ENCODE assay signal across 11 cellular contexts in the genomic region with DNA sequence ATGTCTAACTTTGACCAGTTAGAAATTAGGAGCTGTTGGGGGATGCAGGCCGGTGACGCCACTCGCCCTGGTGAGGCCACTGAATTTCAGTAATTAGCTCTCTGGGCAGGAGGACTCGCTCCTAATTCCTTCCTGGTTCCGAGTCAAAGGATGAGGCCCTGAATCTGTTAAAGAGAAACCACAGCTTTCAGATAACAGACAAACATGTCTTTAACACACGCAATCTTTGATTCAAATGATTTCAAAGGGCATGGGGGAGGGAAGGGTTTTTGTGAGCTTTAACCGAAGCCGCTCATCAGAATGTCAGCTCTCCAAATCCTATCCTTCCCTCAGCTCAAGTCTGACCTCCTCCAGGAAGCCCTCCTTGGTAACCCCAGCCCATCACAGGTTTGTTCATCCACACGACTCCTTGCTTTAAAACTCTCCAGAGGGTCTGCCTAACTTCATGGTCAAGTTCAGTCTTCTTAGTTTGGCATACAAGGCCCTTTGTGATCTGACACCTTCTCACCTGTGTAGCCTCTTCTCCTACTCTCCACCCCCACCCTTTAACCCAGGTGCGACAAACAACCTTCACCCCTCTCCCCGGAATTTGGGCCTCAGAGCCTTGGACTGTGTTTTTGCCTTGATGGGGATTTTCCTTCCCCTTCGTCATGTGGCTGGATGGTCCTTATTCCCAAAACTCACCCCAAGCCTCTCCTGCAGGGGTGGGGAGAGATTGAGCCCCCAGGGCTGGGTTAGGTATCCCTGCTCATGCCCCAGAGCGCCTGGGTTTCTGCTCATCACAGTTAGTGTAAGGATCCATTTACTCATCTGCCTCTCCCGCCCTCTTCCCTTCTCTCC. TPM values are rescaled to one million over a fixed set of nuclear protein-coding genes. Genes with fewer than 3 reads are reported as not detected.
DNase-seq lines count a peak whose midpoint lies in the region; ATAC-seq, FAIRE-seq and TF ChIP-seq lines count a peak whose summit lies in the region.
"Had no signal": no experiment of that assay in that cellular context is flagged by ENCODE, and none has a peak within 500 bp of the region (broad histone marks: within the 10 kb centered on the region; RNA-seq: fewer than 3 reads in every experiment).

No MANE protein-coding gene starts in this region.

- TF ChIP-seq CTCF in K562 (IDR thresholded peaks at IDR 0.05 in 2 of 3, conservative IDR thresholded peaks at IDR 0.05 in 1 of 3; ENCODE audit: insufficient read depth in 2 of 3, low read depth in 1 of 3, low read length in 3 of 3) (no peak), smooth muscle cell (IDR thresholded peaks at IDR 0.05; ENCODE audit: borderline replicate concordance, insufficient read depth, poor library complexity, severe bottlenecking) (no peak), BE2C (IDR thresholded peaks at IDR 0.05; ENCODE audit: low read depth, low read length) (no peak)

- CTCF ChIA-PET in K562 (lab: Yijun Ruan, JAX; ENCODE audit: low intra/inter-chr PET ratio): no interaction called here

- 51% methylated on average over 14 of the region's 14 CpGs for WGBS in K562 (ENCODE audit: insufficient coverage, low coverage, missing lambda C conversion rate)
- 40% methylated on average over 13 of the region's 14 CpGs for WGBS in smooth muscle cell (ENCODE audit: low lambda C conversion rate)

- H3K9me1 ChIP-seq in K562 (ENCODE audit: control insufficient read depth, insufficient read depth, low read length): no peaks in the 10 kb centered on the region

- no peak overlapping the region for H3K27ac ChIP-seq in K562 (ENCODE audit: extremely low read depth, low read depth, low read length)
- H3K27ac ChIP-seq in smooth muscle cell (ENCODE audit: low read depth): peak overlapping the region; percentile 53

- TF ChIP-seq POLR2A in K562 (conservative IDR thresholded peaks at IDR 0.05): no peak

- H3K4me1 ChIP-seq in K562 (replicated peaks in 1 of 2; ENCODE audit: control insufficient read depth in 2 of 2, insufficient read depth in 2 of 2, low read length in 2 of 2): peaks cover 27 to 42% of the 10 kb centered on the region in 2 experiments
- peaks cover 22% of the 10 kb centered on the region for H3K4me1 ChIP-seq in smooth muscle cell (ENCODE audit: low read depth)
- no peaks in the 10 kb centered on the region for H3K4me1 ChIP-seq in BE2C

- H3K9me3 ChIP-seq in K562 (replicated peaks; ENCODE audit: control insufficient read depth, insufficient read depth, low read depth, low read length) (no peaks in the 10 kb centered on the region), smooth muscle cell (replicated peaks; ENCODE audit: low read depth) (no peaks in the 10 kb centered on the region), BE2C (no peaks in the 10 kb centered on the region; the same call in 1 of the 2 replicates)

- ATAC-seq in K562: no peak
- ATAC-seq in left colon: no peak
- ATAC-seq: WTC11 had no signal

- no peaks in the 10 kb centered on the region for H3K27me3 ChIP-seq in K562 (ENCODE audit: control insufficient read depth in 2 of 2, insufficient read depth in 2 of 2, low read length in 2 of 2)
- no peaks in the 10 kb centered on the region for H3K27me3 ChIP-seq in smooth muscle cell (ENCODE audit: low read depth)
- no peaks in the 10 kb centered on the region for H3K27me3 ChIP-seq in BE2C

- peak; percentile 46 for FAIRE-seq in K562 (lab: Jason Lieb, UNC)

- no peaks in the 10 kb centered on the region for H3K79me2 ChIP-seq in K562 (ENCODE audit: control insufficient read depth, insufficient read depth, low read length)
- no peaks in the 10 kb centered on the region for H3K79me2 ChIP-seq in smooth muscle cell (ENCODE audit: low read depth)

- H2AFZ ChIP-seq in K562 (ENCODE audit: low read depth, low read length): peak overlapping the region; percentile 37
- no peak overlapping the region for H2AFZ ChIP-seq in smooth muscle cell (ENCODE audit: low read depth)

- no peak overlapping the region for H3K4me3 ChIP-seq in K562
- H3K4me3 ChIP-seq in smooth muscle cell: no peak overlapping the region
- H3K4me3 ChIP-seq in BE2C (ENCODE audit: low read depth, low read length): no peak overlapping the region
- H3K4me3 ChIP-seq: lung had no signal

- TF ChIP-seq EP300 in K562 (IDR thresholded peaks at IDR 0.05; ENCODE audit: low read length): no peak

- peaks cover 39% of the 10 kb centered on the region for H3F3A ChIP-seq in smooth muscle cell (ENCODE audit: low read depth)

- no peaks in the 10 kb centered on the region for H4K20me1 ChIP-seq in K562 (replicated peaks; ENCODE audit: control insufficient read depth, insufficient read depth, low read length)
- no peaks in the 10 kb centered on the region for H4K20me1 ChIP-seq in smooth muscle cell (ENCODE audit: low read depth)

- TF ChIP-seq RAD21 in K562 (CRISPR knock-in tag; conservative IDR thresholded peaks at IDR 0.05 in 1 of 2, IDR thresholded peaks at IDR 0.05 in 1 of 2): no peak

- DNase-seq in NCI-H2029 (lab: John Stamatoyannopoulos, UW) (peak; percentile 66), NCI-H2029 treated with DMSO at 0.1 percent for 48 hours (lab: John Stamatoyannopoulos, UW) (no peak), NOMO-1 (lab: John Stamatoyannopoulos, UW; ENCODE audit: unreplicated experiment in 2 of 2) (peak; percentile 53 to 58), K562 (ENCODE audit: extremely low read depth in 1 of 4, low spot score in 3 of 4) (peak in 2 of 4 experiments; percentile 33 to 38), smooth muscle cell (lab: John Stamatoyannopoulos, UW; ENCODE audit: unreplicated experiment) (no peak), BE2C (no peak), left colon (no peak), HCEC 1CT (no peak)
- DNase-seq: NCI-H1417 treated with DMSO at 0.1 percent for 48 hours had no signal

- H3K4me2 ChIP-seq in K562 (ENCODE audit: insufficient read depth, low read length): no peak overlapping the region
- peak overlapping the region; percentile 73 for H3K4me2 ChIP-seq in smooth muscle cell

- POLR2A ChIA-PET in K562 (lab: Yijun Ruan, JAX): interaction anchor here (0.7 to 22.9 kb wide), 8 partner anchors 7 to 46 kb away, joined by 3 to 464 read pairs (median 8); partner anchors contain the start of gene PHF19

- intact Hi-C loops in K562 (cut with micrococcal nuclease) (loop anchor here (1.0 kb wide), 1 partner anchor 9 kb away; no protein-coding TSS in a partner anchor), left colon (cut with DNase I, micrococcal nuclease) (no loop called here)

- H3K36me3 ChIP-seq in K562 (ENCODE audit: control insufficient read depth, insufficient read depth, low read length): no peaks in the 10 kb centered on the region
- H3K36me3 ChIP-seq in smooth muscle cell (ENCODE audit: low read depth): no peaks in the 10 kb centered on the region
- no peaks in the 10 kb centered on the region for H3K36me3 ChIP-seq in BE2C

- H3K9ac ChIP-seq in K562 (ENCODE audit: insufficient read depth in 1 of 2, low read depth in 2 of 2, low read length in 2 of 2) (peak overlapping the region in 1 of 2 experiments; percentile 7; a peak in 1 of 4 replicates), smooth muscle cell (ENCODE audit: low read depth) (no peak overlapping the region)

- in situ Hi-C loops in K562 (cut with MboI): no loop called here

- no TSS peak for BruUV-seq in K562 (replicated peaks; lab: Mats Ljungman, UMichigan)

RNA-seq across cellular contexts. Expression of gene PHF19, which starts 13.6 kb away (rescaled TPM):
- 622 and 1,187 TPM in 2 replicates for total RNA-seq in K562 (2011; cell fraction: chromatin; rRNA removed; ENCODE audit: low replicate concordance)
- total RNA-seq in K562 (2011; cell fraction: nucleolus; rRNA removed): 570 and 625 TPM in 2 replicates
- 592 and 663 TPM in 2 replicates for total RNA-seq in K562 (2011; cell fraction: nucleoplasm; rRNA removed)
- total RNA-seq in K562 (2014; rRNA removed): 255 and 312 TPM in 2 replicates
- 191 and 211 TPM in 2 replicates for total RNA-seq in K562 (2014; rRNA removed; fragmentation: Illumina TruSeq; extraction: Trizol)
- total RNA-seq in K562 (2015; rRNA removed; fragmentation: Illumina TruSeq; extraction: Trizol): 240 and 241 TPM in 2 replicates
- 372 and 373 TPM in 2 replicates for total RNA-seq in K562 (2021)
- 403 and 414 TPM in 2 replicates for polyA plus RNA-seq in K562 (2011; rRNA removed)
- 475 and 721 TPM in 2 replicates for polyA plus RNA-seq in K562 (2011; cell fraction: cytosol; rRNA removed)
- 1,109 and 1,436 TPM in 2 replicates for polyA plus RNA-seq in K562 (2011; cell fraction: nucleus; rRNA removed)
- 275 and 342 TPM in 2 replicates for polyA plus RNA-seq in K562 (2012)
- polyA plus RNA-seq in K562 (2014; fragmentation: Illumina TruSeq; extraction: Trizol): 292 and 365 TPM in 2 replicates
- 100 to 1,000 TPM in 1 of 2 experiments, 10 to 100 TPM in 1; 95.8 to 140 TPM for polyA plus RNA-seq in K562 (2014; fragmentation: Nextera tagmentation; extraction: Ambion mirVana)
- polyA plus RNA-seq in K562 (2014; rRNA removed): 312 TPM in 2 replicates
- polyA minus RNA-seq in K562 (2011; rRNA and poly(A)+ RNA removed): 333 and 440 TPM in 2 replicates
- 286 and 300 TPM in 2 replicates for polyA minus RNA-seq in K562 (2011; cell fraction: cytosol; rRNA and poly(A)+ RNA removed)
- 297 and 330 TPM in 2 replicates for polyA minus RNA-seq in K562 (2011; cell fraction: nucleus; rRNA and poly(A)+ RNA removed)
- total RNA-seq in smooth muscle cell: 18.2 and 19.3 TPM in 2 replicates
- polyA plus RNA-seq in smooth muscle cell: 14.1 and 16.0 TPM in 2 replicates
- 49.6 TPM for polyA plus RNA-seq in BE2C (2012; ENCODE audit: insufficient read depth, insufficient read length, low read depth)
- total RNA-seq in left colon: 10 to 100 TPM; 11.6 to 14.5 TPM

RNA-seq across cellular contexts. Expression of gene TRAF1, which starts 36.0 kb away (rescaled TPM):
- 2.6 and 5.9 TPM in 2 replicates for total RNA-seq in K562 (2011; cell fraction: chromatin; rRNA removed; ENCODE audit: low replicate concordance)
- 3.0 and 4.3 TPM in 2 replicates for total RNA-seq in K562 (2011; cell fraction: nucleolus; rRNA removed)
- total RNA-seq in K562 (2011; cell fraction: nucleoplasm; rRNA removed): 2.1 and 2.3 TPM in 2 replicates
- total RNA-seq in K562 (2014; rRNA removed) (not detected in 2 replicates), K562 (2014; rRNA removed; fragmentation: Illumina TruSeq; extraction: Trizol) (0.04 TPM in 1 of 2 replicates, not detected in the other), K562 (2015; rRNA removed; fragmentation: Illumina TruSeq; extraction: Trizol) (0.04 TPM in 1 of 2 replicates, not detected in the other), K562 (2021) (0.38 and 0.47 TPM in 2 replicates), smooth muscle cell (5.4 and 5.9 TPM in 2 replicates), left colon (1 to 10 TPM; 2.2 to 2.8 TPM)
- polyA plus RNA-seq in K562 (2011; rRNA removed) (0.37 and 1.1 TPM in 2 replicates), K562 (2014; fragmentation: Illumina TruSeq; extraction: Trizol) (0.06 and 0.12 TPM in 2 replicates), K562 (2014; fragmentation: Nextera tagmentation; extraction: Ambion mirVana) (under 1 TPM in 1 of 2 experiments, not detected in 1; 0.01 TPM), K562 (2014; rRNA removed) (0.01 and 0.03 TPM in 2 replicates), smooth muscle cell (2.9 and 4.6 TPM in 2 replicates)
- 0.29 and 1.3 TPM in 2 replicates for polyA plus RNA-seq in K562 (2011; cell fraction: cytosol; rRNA removed)
- polyA plus RNA-seq in K562 (2011; cell fraction: nucleus; rRNA removed): 0.18 and 1.4 TPM in 2 replicates
- polyA plus RNA-seq in K562 (2012): 0.13 and 0.18 TPM in 2 replicates
- 1.3 and 3.1 TPM in 2 replicates for polyA minus RNA-seq in K562 (2011; rRNA and poly(A)+ RNA removed)
- 0.76 TPM in 1 of 2 replicates, not detected in the other for polyA minus RNA-seq in K562 (2011; cell fraction: cytosol; rRNA and poly(A)+ RNA removed)
- 0.89 and 2.3 TPM in 2 replicates for polyA minus RNA-seq in K562 (2011; cell fraction: nucleus; rRNA and poly(A)+ RNA removed)
- polyA plus RNA-seq in BE2C (2012; ENCODE audit: insufficient read depth, insufficient read length, low read depth): 2.3 TPM

RNA-seq across cellular contexts. Expression of gene PSMD5, which starts 47.9 kb away (rescaled TPM):
- total RNA-seq in K562 (2011; cell fraction: chromatin; rRNA removed; ENCODE audit: low replicate concordance): 59.3 and 197 TPM in 2 replicates
- 30.2 and 45.4 TPM in 2 replicates for total RNA-seq in K562 (2011; cell fraction: nucleolus; rRNA removed)
- 90.6 and 121 TPM in 2 replicates for total RNA-seq in K562 (2011; cell fraction: nucleoplasm; rRNA removed)
- total RNA-seq in K562 (2014; rRNA removed) (51.0 and 55.3 TPM in 2 replicates), K562 (2014; rRNA removed; fragmentation: Illumina TruSeq; extraction: Trizol) (76.3 and 83.0 TPM in 2 replicates), K562 (2015; rRNA removed; fragmentation: Illumina TruSeq; extraction: Trizol) (65.1 and 72.5 TPM in 2 replicates), K562 (2021) (136 and 148 TPM in 2 replicates), smooth muscle cell (17.7 and 18.6 TPM in 2 replicates), left colon (10 to 100 TPM; 33.4 to 36.9 TPM)
- polyA plus RNA-seq in K562 (2011; rRNA removed) (107 and 148 TPM in 2 replicates), K562 (2014; fragmentation: Illumina TruSeq; extraction: Trizol) (90.1 and 114 TPM in 2 replicates), K562 (2014; fragmentation: Nextera tagmentation; extraction: Ambion mirVana) (10 to 100 TPM; 46.4 to 60.9 TPM), K562 (2014; rRNA removed) (89.4 and 95.6 TPM in 2 replicates), smooth muscle cell (12.9 and 14.4 TPM in 2 replicates)
- 39.0 and 70.9 TPM in 2 replicates for polyA plus RNA-seq in K562 (2011; cell fraction: cytosol; rRNA removed)
- 34.5 and 37.0 TPM in 2 replicates for polyA plus RNA-seq in K562 (2011; cell fraction: nucleus; rRNA removed)
- 54.7 and 61.5 TPM in 2 replicates for polyA plus RNA-seq in K562 (2012)
- polyA minus RNA-seq in K562 (2011; rRNA and poly(A)+ RNA removed): 115 and 116 TPM in 2 replicates
- polyA minus RNA-seq in K562 (2011; cell fraction: cytosol; rRNA and poly(A)+ RNA removed): 48.7 and 58.2 TPM in 2 replicates
- polyA minus RNA-seq in K562 (2011; cell fraction: nucleus; rRNA and poly(A)+ RNA removed): 28.4 and 53.9 TPM in 2 replicates
- polyA plus RNA-seq in BE2C (2012; ENCODE audit: insufficient read depth, insufficient read length, low read depth): 92.1 TPM

Comparison
In these comparisons a context has a peak if more than half of its experiments do, and no peak if none do; other contexts are left out.
1. DNase-seq: peak in NCI-H2029 (single experiment) and NOMO-1 (2 of 2); none in NCI-H2029 treated with DMSO at 0.1 percent for 48 hours (single experiment), smooth muscle cell (single experiment), BE2C (single experiment), left colon (0 of 2) and HCEC 1CT (single experiment).